ENCODE assay signal across 8 cellular contexts in genomic region chr6:11538049-11538798, GRCh38.
DNase-seq lines count a peak whose midpoint lies in the region; ATAC-seq, FAIRE-seq and TF ChIP-seq lines count a peak whose summit lies in the region.

No MANE protein-coding gene starts in this region.

- FAIRE-seq in HTR-8/SVneo (lab: Jason Lieb, UNC) = no peak

- H3K27me3 ChIP-seq in layer of hippocampus (ENCODE audit: control insufficient read depth, insufficient read depth, low read length) = no peaks in the 10 kb centered on the region

- peak; percentile 0 for ATAC-seq in GM21360 (IDR thresholded peaks at IDR 0.05; ENCODE audit: unreplicated experiment)

- DNase-seq in DMS53 (lab: John Stamatoyannopoulos, UW) (peak; percentile 73), HTR-8/SVneo (ENCODE audit: insufficient read length, low spot score) (peak; percentile 20), cerebellar cortex (ENCODE audit: low spot score) (peak; percentile 42), LoVo (ENCODE audit: low spot score) (no peak)
- DNase-seq in stimulated activated CD4-positive, alpha-beta T cell treated with anti-CD3 and anti-CD28 coated beads, Interleukin-1b, Interleukin-23, amount 100 ng/mL, for 48 hours = peak; percentile 7

- H3K27ac ChIP-seq in VCaP = peak overlapping the region; percentile 63; the same call in 1 of the 2 replicates
- peak overlapping the region; percentile 73 for H3K27ac ChIP-seq in layer of hippocampus (ENCODE audit: low read depth, low read length)

- TF ChIP-seq CTCF in VCaP (conservative IDR thresholded peaks at IDR 0.05) = no peak
